ENCODE assay signal across 33 cellular contexts in genomic region chr9:131280660-131281059, GRCh38. TPM values are rescaled to one million over a fixed set of nuclear protein-coding genes. Genes with fewer than 3 reads are reported as not detected.
"Had no signal": no experiment of that assay in that cellular context is flagged by ENCODE, and none has a peak within 500 bp of the region (broad histone marks: within the 10 kb centered on the region; RNA-seq: fewer than 3 reads in every experiment).

No MANE protein-coding gene starts in this region.

- H3K9me3 ChIP-seq: ascending aorta, Peyer's patch had no signal

- H3K9me3 Mint-ChIP-seq: activated CD4-positive, alpha-beta memory T cell treated with anti-CD3 and anti-CD28 coated beads, Interleukin-2, amount 10 ng/mL, durations not matched to agents 7 days and 5 days; activated naive CD4-positive, alpha-beta T cell treated with anti-CD3 and anti-CD28 coated beads, Interleukin-2, amount 10 ng/mL, durations not matched to agents 7 days and 5 days had no signal

- H3K36me3 ChIP-seq: ascending aorta, cardiac muscle cell, Peyer's patch, WERI-Rb-1 had no signal

- ATAC-seq: activated CD8-positive, alpha-beta memory T cell treated with anti-CD3 and anti-CD28 coated beads, Interleukin-2, amount 10 ng/mL, durations not matched to agents 7 days and 5 days; PC-3 had no signal

- H3K27me3 ChIP-seq: ascending aorta, cardiac muscle cell had no signal

- H3K36me3 Mint-ChIP-seq: activated naive CD8-positive, alpha-beta T cell had no signal

- H3K27ac ChIP-seq: ascending aorta, Peyer's patch, WERI-Rb-1 had no signal

- H3K4me3 Mint-ChIP-seq: activated CD4-positive, alpha-beta memory T cell treated with anti-CD3 and anti-CD28 coated beads, Interleukin-2, amount 10 ng/mL, durations not matched to agents 7 days and 5 days; activated CD8-positive, alpha-beta memory T cell treated with anti-CD3 and anti-CD28 coated beads, Interleukin-2, amount 10 ng/mL, durations not matched to agents 7 days and 5 days; activated naive CD4-positive, alpha-beta T cell treated with anti-CD3 and anti-CD28 coated beads, Interleukin-2, amount 10 ng/mL, durations not matched to agents 7 days and 5 days; activated naive CD8-positive, alpha-beta T cell had no signal

- H3K27ac Mint-ChIP-seq: activated CD4-positive, alpha-beta memory T cell treated with anti-CD3 and anti-CD28 coated beads, Interleukin-2, amount 10 ng/mL, durations not matched to agents 7 days and 5 days; activated CD8-positive, alpha-beta memory T cell treated with anti-CD3 and anti-CD28 coated beads, Interleukin-2, amount 10 ng/mL, durations not matched to agents 7 days and 5 days; activated naive CD4-positive, alpha-beta T cell treated with anti-CD3 and anti-CD28 coated beads, Interleukin-2, amount 10 ng/mL, durations not matched to agents 7 days and 5 days; activated naive CD8-positive, alpha-beta T cell had no signal

- H3K4me3 ChIP-seq: ascending aorta, cardiac muscle cell, Peyer's patch had no signal

- DNase-seq: activated CD4-positive, alpha-beta memory T cell treated with anti-CD3 and anti-CD28 coated beads, Interleukin-2, amount 10 ng/mL, durations not matched to agents 7 days and 5 days; activated CD4-positive, alpha-beta T cell treated with anti-CD3 and anti-CD28 coated beads for 1 hour; activated CD4-positive, alpha-beta T cell treated with anti-CD3 and anti-CD28 coated beads for 48 hours; activated CD4-positive, CD25-positive, alpha-beta regulatory T cell; activated CD8-positive, alpha-beta memory T cell treated with anti-CD3 and anti-CD28 coated beads for 24 hours; activated CD8-positive, alpha-beta memory T cell treated with anti-CD3 and anti-CD28 coated beads, Interleukin-2, amount 10 ng/mL, durations not matched to agents 7 days and 5 days; activated CD8-positive, alpha-beta memory T cell treated with anti-CD3 and anti-CD28 coated beads, Interleukin-2, amount 50 U/mL, for 48 hours; activated effector memory CD4-positive, alpha-beta T cell treated with Interleukin-2 at 50 U/mL for 16 hours; activated naive CD4-positive, alpha-beta T cell treated with anti-CD3 and anti-CD28 coated beads, Interleukin-2, amount 10 ng/mL, durations not matched to agents 7 days and 5 days; activated T-cell treated with anti-CD3 and anti-CD28 coated beads, Interleukin-2, amount 50 U/mL, for 48 hours; amniotic stem cell; Karpas-422; NCI-H1048; NCI-H1105 treated with DMSO at 0.1 percent for 48 hours; NCI-H1436 treated with DMSO at 0.1 percent for 48 hours; NCI-H1694 treated with DMSO at 0.1 percent for 48 hours; NCI-H2029; NCI-H345; NCI-H524 treated with DMSO at 0.1 percent for 48 hours; NK-92 treated with Interleukin-12 subunit alpha and Interleukin-12 subunit beta, amount 100 ng/mL, for 24 hours; PC-3; RPMI8226; SIG-M5; SW 1271; T-helper 1 cell; T-helper 2 cell; T-helper 9 cell; WERI-Rb-1 had no signal

RNA-seq across cellular contexts. Expression of gene PLPP7, which starts 8.9 kb away (rescaled TPM):
- total RNA-seq: activated CD4-positive, alpha-beta memory T cell treated with anti-CD3 and anti-CD28 coated beads, Interleukin-2, amount 10 ng/mL, durations not matched to agents 7 days and 5 days; activated CD8-positive, alpha-beta memory T cell treated with anti-CD3 and anti-CD28 coated beads, Interleukin-2, amount 10 ng/mL, durations not matched to agents 7 days and 5 days; MCF 10A; PC-3 had no signal
